Comparison of ENCODE assay signal across 20 cellular contexts in genomic region chr7:112584290-112584689, GRCh38.
A peak's percentile ranks its signal among the peaks of the same experiment; 100 is the strongest.
DNase-seq lines count a peak whose midpoint lies in the region; ATAC-seq and TF ChIP-seq lines count a peak whose summit lies in the region.
"Had no signal": no experiment of that assay in that cellular context is flagged by ENCODE, and none has a peak within 500 bp of the region (broad histone marks: within the 10 kb centered on the region; RNA-seq: fewer than 3 reads in every experiment).

No MANE protein-coding gene starts in this region.

- H3K4me2 ChIP-seq in mesendoderm (ENCODE audit: low read length): no peak overlapping the region
- H3K4me2 ChIP-seq: A549 had no signal

- no peak overlapping the region for H2AK5ac ChIP-seq in mesendoderm (ENCODE audit: low read length)

- no peak overlapping the region for H3K4me3 ChIP-seq in RWPE2 (ENCODE audit: severe bottlenecking)
- H3K4me3 ChIP-seq in mesendoderm (ENCODE audit: low read length): no peak overlapping the region
- H3K4me3 ChIP-seq: A549 had no signal

- no peaks in the 10 kb centered on the region for H3K79me1 ChIP-seq in mesendoderm (ENCODE audit: low read length)

- no peak overlapping the region for H4K8ac ChIP-seq in mesendoderm (ENCODE audit: low read depth, low read length)

- no peaks in the 10 kb centered on the region for H3K79me2 ChIP-seq in mesendoderm (ENCODE audit: control insufficient read depth, insufficient read depth, low read length)

- H4K5ac ChIP-seq in mesendoderm (ENCODE audit: low read length): no peak overlapping the region

- H3K9me3 ChIP-seq in RWPE2 (ENCODE audit: severe bottlenecking): peaks cover 2% of the 10 kb centered on the region
- H3K9me3 ChIP-seq: A549 had no signal

- H3K18ac ChIP-seq in mesendoderm (ENCODE audit: low read length): no peak overlapping the region

- H3K4me1 ChIP-seq in RWPE2 (ENCODE audit: insufficient read depth, poor library complexity, severe bottlenecking): peaks cover 7% of the 10 kb centered on the region
- no peaks in the 10 kb centered on the region for H3K4me1 ChIP-seq in mesendoderm (ENCODE audit: control insufficient read depth, low read depth, low read length)
- H3K4me1 ChIP-seq: A549 had no signal

- DNase-seq in DMS 273 (lab: John Stamatoyannopoulos, UW; ENCODE audit: unreplicated experiment) (peak; percentile 85), NCI-H1694 (lab: John Stamatoyannopoulos, UW) (peak; percentile 19), RWPE2 (ENCODE audit: low spot score) (no peak), mesendoderm (no peak)
- no peak for DNase-seq in effector CD8-positive, alpha-beta T cell (lab: John Stamatoyannopoulos, UW)
- DNase-seq: Caco-2; CD4-positive, alpha-beta T cell; DMS79; H9; IMR-90; NCI-H146; NCI-H2081 treated with DMSO at 0.1 percent for 48 hours; NCI-H226; OCI-M1; SIG-M5; T-cell had no signal

- H3K23ac ChIP-seq in mesendoderm (ENCODE audit: low read length): no peak overlapping the region

- H2BK5ac ChIP-seq in mesendoderm (ENCODE audit: low read length): no peak overlapping the region

- H3K36me3 ChIP-seq in RWPE2 (ENCODE audit: low read depth) (no peaks in the 10 kb centered on the region), mesendoderm (ENCODE audit: control insufficient read depth, insufficient read depth, low read length) (no peaks in the 10 kb centered on the region)

- peak overlapping the region; percentile 11 for H3K4ac ChIP-seq in mesendoderm (ENCODE audit: low read depth, low read length)

- H2BK120ac ChIP-seq in mesendoderm (ENCODE audit: low read depth, low read length): no peak overlapping the region

- H2BK15ac ChIP-seq in mesendoderm (replicated peaks; ENCODE audit: low read depth): no peak overlapping the region

- H3K27ac ChIP-seq in RWPE2 (ENCODE audit: poor library complexity, severe bottlenecking) (no peak overlapping the region), mesendoderm (ENCODE audit: low read depth, low read length) (no peak overlapping the region)
- H3K27ac ChIP-seq: A549 had no signal

- peak; percentile 33; the same call in 1 of the 3 replicates for ATAC-seq in RWPE2 (ENCODE audit: low read depth)
- no peak for ATAC-seq in GM18909 (IDR thresholded peaks at IDR 0.05; ENCODE audit: poor library complexity, unreplicated experiment)
- no peak for ATAC-seq in HG03520 (IDR thresholded peaks at IDR 0.05; ENCODE audit: unreplicated experiment)
- ATAC-seq: A549, SK-N-SH treated with all-trans-retinoic acid at 6 μM for 48 hours, T-cell had no signal

- WGBS in mesendoderm (ENCODE audit: extremely low coverage, insufficient coverage, low lambda C conversion rate): no CpG with 5 or more reads among the region's 2 CpGs

- H3K9ac ChIP-seq in mesendoderm (ENCODE audit: low read length): no peak overlapping the region

- no peak for TF ChIP-seq CTCF in RWPE2 (IDR thresholded peaks at IDR 0.05; ENCODE audit: poor library complexity, severe bottlenecking)

- H3K27me3 ChIP-seq in RWPE2 (ENCODE audit: insufficient read depth, poor library complexity, severe bottlenecking) (no peaks in the 10 kb centered on the region), mesendoderm (ENCODE audit: insufficient read depth, low read length, poor library complexity) (no peaks in the 10 kb centered on the region)

- no peak overlapping the region for H3K56ac ChIP-seq in mesendoderm (ENCODE audit: low read length)

Comparison
In these comparisons a context has a peak if more than half of its experiments do, and no peak if none do; other contexts are left out.
1. DNase-seq: peak in DMS 273 (single experiment) and NCI-H1694 (single experiment); none in RWPE2 (single experiment), mesendoderm (single experiment) and effector CD8-positive, alpha-beta T cell (single experiment).